In genomic region chr19:35239597-35239996, GRCh38 we compare ENCODE assay signal across 12 cellular contexts. TPM values are rescaled to one million over a fixed set of nuclear protein-coding genes. Genes with fewer than 3 reads are reported as not detected.
"Had no signal": no experiment of that assay in that cellular context is flagged by ENCODE, and none has a peak within 500 bp of the region (broad histone marks: within the 10 kb centered on the region; RNA-seq: fewer than 3 reads in every experiment).

No MANE protein-coding gene starts in this region.

RNA-seq across cellular contexts. Expression of gene FAM187B, which starts 11.1 kb away (rescaled TPM):
- total RNA-seq: activated CD4-positive, alpha-beta memory T cell treated with anti-CD3 and anti-CD28 coated beads, Interleukin-2, amount 10 ng/mL, durations not matched to agents 7 days and 5 days; activated CD4-positive, alpha-beta T cell treated with anti-CD3 and anti-CD28 coated beads, Interleukin-2, amount 10 ng/mL, durations not matched to agents 24 days and 14 days; activated naive CD8-positive, alpha-beta T cell treated with anti-CD3 and anti-CD28 coated beads, Interleukin-2, amount 10 ng/mL, durations not matched to agents 7 days and 5 days; activated T-helper 1 cell treated with anti-CD3 and anti-CD28 coated beads, Interleukin-12 subunit alpha, Interleukin-12 subunit beta, Interleukin-2, Interleukin-4 antibody, amounts not matched to agents 30 ng/mL and 10 ng/mL and 1 ng/mL, durations not matched to agents 14 hours and 24 hours and 36 hours; cardiac septum; LHCN-M2; M059J; Peyer's patch; Right ventricle myocardium superior; SJCRH30; T-helper 1 cell treated with Interleukin-12 subunit alpha and Interleukin-12 subunit beta and Interleukin-4 antibody, amounts not matched to agents 30 ng/mL and 1 ng/mL, for 36 hours had no signal
- polyA plus RNA-seq: SK-N-SH had no signal

RNA-seq across cellular contexts. Expression of gene HAMP, which starts 42.7 kb away (rescaled TPM):
- total RNA-seq: cardiac septum, LHCN-M2, M059J, Peyer's patch, Right ventricle myocardium superior had no signal
- polyA plus RNA-seq: SK-N-SH had no signal

RNA-seq across cellular contexts. Expression of gene MAG, which starts 52.4 kb away (rescaled TPM):
- total RNA-seq: activated CD4-positive, alpha-beta memory T cell treated with anti-CD3 and anti-CD28 coated beads, Interleukin-2, amount 10 ng/mL, durations not matched to agents 7 days and 5 days; activated CD4-positive, alpha-beta T cell treated with anti-CD3 and anti-CD28 coated beads, Interleukin-2, amount 10 ng/mL, durations not matched to agents 24 days and 14 days; activated T-helper 1 cell treated with anti-CD3 and anti-CD28 coated beads, Interleukin-12 subunit alpha, Interleukin-12 subunit beta, Interleukin-2, Interleukin-4 antibody, amounts not matched to agents 30 ng/mL and 10 ng/mL and 1 ng/mL, durations not matched to agents 14 hours and 24 hours and 36 hours; cardiac septum; LHCN-M2; M059J; Right ventricle myocardium superior had no signal
- polyA plus RNA-seq: SK-N-SH had no signal
